Comparison of ENCODE assay signal across 25 cellular contexts in genomic region chr14:54784657-54785056, GRCh38.
DNase-seq lines count a peak whose midpoint lies in the region; ATAC-seq and TF ChIP-seq lines count a peak whose summit lies in the region.
"Had no signal": no experiment of that assay in that cellular context is flagged by ENCODE, and none has a peak within 500 bp of the region (broad histone marks: within the 10 kb centered on the region; RNA-seq: fewer than 3 reads in every experiment).

No MANE protein-coding gene starts in this region.

- H3K9ac ChIP-seq in PC-3 (ENCODE audit: low read length): no peak overlapping the region
- H3K9ac ChIP-seq in skeletal muscle tissue (ENCODE audit: low read depth in 1 of 3, low read length in 3 of 3): peak overlapping the region; percentile 75 to 97 (median 91)

- intact Hi-C loops in PC-3 (cut with micrococcal nuclease): no loop called here
- intact Hi-C loops in dendritic cell treated with granulocyte-macrophage colony-stimulating factor and Interleukin-4, amounts not matched to agents 40 ng/mL and 50 ng/mL, for 4 days (cut with micrococcal nuclease): loop anchor here (5.0 kb wide), 1 partner anchor 282 kb away; no protein-coding TSS in a partner anchor

- no peaks in the 10 kb centered on the region for H3K9me2 ChIP-seq in PC-3 (replicated peaks; ENCODE audit: low read length)

- no peak overlapping the region for H2AFZ ChIP-seq in PC-3 (ENCODE audit: low read length)

- peaks cover 18% of the 10 kb centered on the region; the same call in 1 of the 2 replicates for H3K36me3 ChIP-seq in PC-3 (ENCODE audit: low read depth, low read length)
- H3K36me3 ChIP-seq in skeletal muscle tissue (ENCODE audit: control insufficient read depth in 3 of 3, insufficient read depth in 3 of 3, low read length in 3 of 3): peaks cover 39 to 56% (median 54%) of the 10 kb centered on the region in 3 donors
- H3K36me3 ChIP-seq: pancreas had no signal

- H3K27me3 Mint-ChIP-seq in dendritic cell treated with granulocyte-macrophage colony-stimulating factor and Interleukin-4, amounts not matched to agents 40 ng/mL and 50 ng/mL, for 4 days: peaks cover 17% of the 10 kb centered on the region

- no peaks in the 10 kb centered on the region for H3K79me2 ChIP-seq in PC-3 (ENCODE audit: low read length)

- H3K27me3 ChIP-seq in PC-3 (ENCODE audit: low read length) (no peaks in the 10 kb centered on the region), layer of hippocampus (ENCODE audit: control insufficient read depth, insufficient read depth, low read length) (no peaks in the 10 kb centered on the region), skeletal muscle tissue (ENCODE audit: control insufficient read depth in 3 of 3, insufficient read depth in 3 of 3, low read length in 3 of 3) (no peaks in the 10 kb centered on the region)
- H3K27me3 ChIP-seq: pancreas had no signal

- H3K4me3 ChIP-seq in PC-3 (ENCODE audit: low read length) (no peak overlapping the region), skeletal muscle tissue (ENCODE audit: low read length in 3 of 3) (peak overlapping the region; percentile 63 to 80 (median 65))
- H3K4me3 ChIP-seq: pancreas, skin epidermis had no signal

- H3K9me3 Mint-ChIP-seq in dendritic cell treated with granulocyte-macrophage colony-stimulating factor and Interleukin-4, amounts not matched to agents 40 ng/mL and 50 ng/mL, for 4 days: no peaks in the 10 kb centered on the region
- H3K9me3 Mint-ChIP-seq: mesothelial cell of epicardium, nephron had no signal

- no peaks in the 10 kb centered on the region for H3K4me1 ChIP-seq in PC-3 (ENCODE audit: insufficient read depth, low read length)
- H3K4me1 ChIP-seq in skeletal muscle tissue (ENCODE audit: control insufficient read depth in 3 of 3, insufficient read depth in 3 of 3, low read length in 3 of 3): peaks cover 49 to 52% (median 52%) of the 10 kb centered on the region in 3 donors
- H3K4me1 ChIP-seq: pancreas had no signal

- no peaks in the 10 kb centered on the region for H3K36me3 Mint-ChIP-seq in dendritic cell treated with granulocyte-macrophage colony-stimulating factor and Interleukin-4, amounts not matched to agents 40 ng/mL and 50 ng/mL, for 4 days (ENCODE audit: low read depth)

- H3K27ac ChIP-seq in PC-3 (ENCODE audit: low read length) (no peak overlapping the region), layer of hippocampus (ENCODE audit: low read depth, low read length) (peak overlapping the region; percentile 24), skeletal muscle tissue (ENCODE audit: low read depth, low read length) (peak overlapping the region; percentile 98)
- H3K27ac ChIP-seq: pancreas, skin epidermis had no signal

- H3K4me2 ChIP-seq in PC-3 (ENCODE audit: low read length): no peak overlapping the region

- no peak for TF ChIP-seq CTCF in PC-3 (conservative IDR thresholded peaks at IDR 0.05; ENCODE audit: low read depth, low read length)

- H3K4me1 Mint-ChIP-seq in dendritic cell treated with granulocyte-macrophage colony-stimulating factor and Interleukin-4, amounts not matched to agents 40 ng/mL and 50 ng/mL, for 4 days (ENCODE audit: low read depth): peaks cover 78% of the 10 kb centered on the region
- H3K4me1 Mint-ChIP-seq: mesothelial cell of epicardium, nephron had no signal

- H3F3A ChIP-seq in PC-3 (ENCODE audit: low read length, unreplicated experiment): no peaks in the 10 kb centered on the region

- POLR2A ChIA-PET in PC-3 (lab: Charles Lee; ENCODE audit: unreplicated experiment): no interaction called here

- no peaks in the 10 kb centered on the region for H3K9me3 ChIP-seq in PC-3 (ENCODE audit: low read length)
- H3K9me3 ChIP-seq in skeletal muscle tissue (ENCODE audit: control insufficient read depth in 3 of 3, low read length in 3 of 3): no peaks in the 10 kb centered on the region
- H3K9me3 ChIP-seq: pancreas had no signal

- no TSS peak for BruUV-seq in PC-3 (replicated peaks; lab: Mats Ljungman, UMichigan)

- ATAC-seq in PC-3 (peak; percentile 25; the same call in 1 of the 2 replicates), HG03139 (IDR thresholded peaks at IDR 0.05; ENCODE audit: unreplicated experiment) (no peak), GM19035 (IDR thresholded peaks at IDR 0.05; ENCODE audit: unreplicated experiment) (no peak), HG02759 (IDR thresholded peaks at IDR 0.05; ENCODE audit: unreplicated experiment) (no peak)
- ATAC-seq: esophagus mucosa, pancreas had no signal

- DNase-seq in PC-3 (no peak), KG1 (lab: John Stamatoyannopoulos, UW) (no peak)
- DNase-seq: activated CD4-positive, alpha-beta T cell treated with anti-CD3 and anti-CD28 coated beads for 1 hour; activated naive CD4-positive, alpha-beta T cell treated with Interleukin-2 at 50 U/mL for 16 hours; activated T-cell treated with anti-CD3 and anti-CD28 coated beads, Interleukin-2, amount 50 U/mL, for 48 hours; amniotic stem cell; effector CD8-positive, alpha-beta T cell; NCI-H187 treated with DMSO at 0.1 percent for 48 hours; NCI-H2227 treated with DMSO at 0.1 percent for 48 hours; NCI-H774; OCI-M1; pancreas; SHP77 treated with DMSO at 0.1 percent for 48 hours; stimulated activated naive CD4-positive, alpha-beta T cell; T-helper 1 cell had no signal

- CTCF ChIA-PET in PC-3 (lab: Charles Lee): interaction anchor here (0.6 kb wide), 1 partner anchor 118 kb away, joined by 3 read pairs; the partner anchor contains the start of gene GCH1

- H4K20me1 ChIP-seq in PC-3 (ENCODE audit: low read length): no peaks in the 10 kb centered on the region

- no peak overlapping the region for H3K4me3 Mint-ChIP-seq in dendritic cell treated with granulocyte-macrophage colony-stimulating factor and Interleukin-4, amounts not matched to agents 40 ng/mL and 50 ng/mL, for 4 days
- H3K4me3 Mint-ChIP-seq: mesothelial cell of epicardium, nephron had no signal

- H3K27ac Mint-ChIP-seq in dendritic cell treated with granulocyte-macrophage colony-stimulating factor and Interleukin-4, amounts not matched to agents 40 ng/mL and 50 ng/mL, for 4 days: peak overlapping the region; percentile 85
- H3K27ac Mint-ChIP-seq: mesothelial cell of epicardium, nephron had no signal
